Comparison of ENCODE assay signal across 13 cellular contexts in the genomic region with DNA sequence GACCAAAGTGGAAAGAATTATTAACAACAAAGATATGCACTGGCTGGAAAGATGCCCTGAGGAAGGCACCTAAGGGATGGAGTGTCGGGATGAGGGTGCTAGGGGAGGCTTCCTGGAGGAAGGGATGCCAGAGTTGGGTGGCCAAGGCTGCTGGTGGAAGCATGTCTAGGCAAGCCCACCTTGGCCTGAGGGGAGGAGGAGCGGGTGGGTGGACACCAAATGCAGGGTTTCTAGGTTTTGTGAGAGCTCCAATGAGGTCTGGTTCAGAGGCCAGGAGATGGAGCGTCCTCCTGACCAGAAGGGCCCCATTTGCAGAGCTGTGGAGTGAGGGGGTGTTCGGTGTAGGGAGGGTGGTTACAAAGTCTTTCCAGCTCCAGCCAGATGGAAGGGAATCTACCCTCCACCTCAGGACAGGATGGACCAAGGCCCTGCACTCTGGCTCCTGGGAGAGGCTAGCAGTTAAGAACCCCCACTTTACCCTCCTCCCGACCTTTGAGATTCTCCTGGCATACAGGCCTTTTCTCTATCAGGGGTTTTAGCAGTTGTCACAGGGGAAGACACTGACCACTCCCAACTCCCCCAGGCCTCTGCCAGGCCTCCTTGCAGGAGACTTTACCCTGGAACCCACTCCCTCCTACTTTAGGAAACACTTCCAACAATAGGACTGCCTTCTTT. TPM values are rescaled to one million over a fixed set of nuclear protein-coding genes. Genes with fewer than 3 reads are reported as not detected.
A peak's percentile ranks its signal among the peaks of the same experiment; 100 is the strongest.
DNase-seq lines count a peak whose midpoint lies in the region; ATAC-seq, FAIRE-seq and TF ChIP-seq lines count a peak whose summit lies in the region.
"Had no signal": no experiment of that assay in that cellular context is flagged by ENCODE, and none has a peak within 500 bp of the region (broad histone marks: within the 10 kb centered on the region; RNA-seq: fewer than 3 reads in every experiment).

No MANE protein-coding gene starts in this region.

- H3K27me3 ChIP-seq in CD4-positive, alpha-beta memory T cell (ENCODE audit: insufficient read depth, low read length): no peaks in the 10 kb centered on the region
- H3K27me3 ChIP-seq in transverse colon: no peaks in the 10 kb centered on the region
- H3K27me3 ChIP-seq in H7 (ENCODE audit: control insufficient read depth, insufficient read depth, low read length): peaks cover 5% of the 10 kb centered on the region; the same call in 1 of the 2 replicates

- H3K27ac ChIP-seq in A549: peak overlapping the region; percentile 97 to 100
- no peak overlapping the region for H3K27ac ChIP-seq in CD4-positive, alpha-beta memory T cell (ENCODE audit: low read depth, low read length)
- peak overlapping the region; percentile 49 for H3K27ac ChIP-seq in mesodermal cell (ENCODE audit: low read depth, low read length, severe bottlenecking)
- no peak overlapping the region for H3K27ac ChIP-seq in transverse colon
- H3K27ac ChIP-seq: prostate gland had no signal

- CTCF ChIA-PET in A549 (lab: Yijun Ruan, JAX): interaction anchor here (0.7 to 5.8 kb wide), 4 partner anchors 10 to 67 kb away, joined by 3 to 94 read pairs (median 4); no protein-coding TSS in a partner anchor
- CTCF ChIA-PET in CD4-positive, alpha-beta memory T cell (lab: Charles Lee; ENCODE audit: partially characterized antibody): interaction anchor here (1.4 kb wide), 1 partner anchor 12 kb away, joined by 4 read pairs; no protein-coding TSS in a partner anchor

- in situ Hi-C loops in transverse colon (cut with MboI; ENCODE audit: low pct_ligation_motif_present in 1 of 4, low pct_unique_long_range_greater_than_20kb in 1 of 4, low sequenced_read_pairs in 3 of 4): no loop called here

- H3K4me2 ChIP-seq in A549: peak overlapping the region; percentile 75

- H3K4me1 ChIP-seq in A549 (peaks cover 32% of the 10 kb centered on the region), mesodermal cell (ENCODE audit: control insufficient read depth, insufficient read depth, low read length, poor library complexity, severe bottlenecking) (peaks cover 15% of the 10 kb centered on the region), transverse colon (peaks cover 7 to 22% (median 14%) of the 10 kb centered on the region in 4 donors)
- peaks cover 37% of the 10 kb centered on the region for H3K4me1 ChIP-seq in CD4-positive, alpha-beta memory T cell (ENCODE audit: insufficient read depth, low read length)
- H3K4me1 ChIP-seq: prostate gland had no signal

- TF ChIP-seq EP300 in A549 (IDR thresholded peaks at IDR 0.05) (no peak), transverse colon (IDR thresholded peaks at IDR 0.05; ENCODE audit: low read depth) (no peak)

- TF ChIP-seq CTCF in A549 (IDR thresholded peaks at IDR 0.05) (no peak), transverse colon (IDR thresholded peaks at IDR 0.05) (no peak)

- H3K36me3 Mint-ChIP-seq in CD4-positive, alpha-beta memory T cell: peaks cover 13 to 22% of the 10 kb centered on the region in 2 donors
- H3K36me3 Mint-ChIP-seq in activated T-helper 1 cell treated with anti-CD3 and anti-CD28 coated beads, Interleukin-12 subunit alpha, Interleukin-12 subunit beta, Interleukin-2, Interleukin-4 antibody, amounts not matched to agents 30 ng/mL and 10 ng/mL and 1 ng/mL, durations not matched to agents 14 hours and 24 hours and 36 hours (ENCODE audit: low read depth): peaks cover 19% of the 10 kb centered on the region

- intact Hi-C loops in CD4-positive, alpha-beta memory T cell (cut with micrococcal nuclease): no loop called here
- intact Hi-C loops in activated T-helper 1 cell treated with anti-CD3 and anti-CD28 coated beads, Interleukin-12 subunit alpha, Interleukin-12 subunit beta, Interleukin-2, Interleukin-4 antibody, amounts not matched to agents 30 ng/mL and 10 ng/mL and 1 ng/mL, durations not matched to agents 14 hours and 24 hours and 36 hours (cut with micrococcal nuclease): loop anchor here (5.0 kb wide), 1 partner anchor 183 kb away; the partner anchor contains the start of gene SPOCK2
- intact Hi-C loops in transverse colon (cut with DNase I; ENCODE audit: low total_unique reads): loop anchor here (5.0 kb wide), 1 partner anchor 67 kb away; no protein-coding TSS in a partner anchor

- no peak for DNase-seq in A549 (ENCODE audit: low read depth in 1 of 2, low spot score in 1 of 2)
- DNase-seq in CD4-positive, alpha-beta memory T cell: no peak
- no peak for DNase-seq in activated T-helper 1 cell treated with anti-CD3 and anti-CD28 coated beads, Interleukin-12 subunit alpha, Interleukin-12 subunit beta, Interleukin-2, Interleukin-4 antibody, amounts not matched to agents 30 ng/mL and 10 ng/mL and 1 ng/mL, durations not matched to agents 14 hours and 24 hours and 36 hours (ENCODE audit: low spot score)
- DNase-seq in transverse colon: no peak
- DNase-seq in H7: no peak
- DNase-seq: HCEC 1CT; NCI-H146; stimulated activated CD4-positive, alpha-beta T cell treated with anti-CD3 and anti-CD28 coated beads, Interleukin-4, amount 100 ng/mL, for 24 hours had no signal

- H3K27me3 Mint-ChIP-seq in CD4-positive, alpha-beta memory T cell: no peaks in the 10 kb centered on the region
- no peaks in the 10 kb centered on the region for H3K27me3 Mint-ChIP-seq in activated T-helper 1 cell treated with anti-CD3 and anti-CD28 coated beads, Interleukin-12 subunit alpha, Interleukin-12 subunit beta, Interleukin-2, Interleukin-4 antibody, amounts not matched to agents 30 ng/mL and 10 ng/mL and 1 ng/mL, durations not matched to agents 14 hours and 24 hours and 36 hours (ENCODE audit: insufficient read depth)

- H3K4me3 ChIP-seq in A549: no peak overlapping the region
- no peak overlapping the region for H3K4me3 ChIP-seq in CD4-positive, alpha-beta memory T cell (ENCODE audit: low read length in 2 of 2)
- H3K4me3 ChIP-seq in mesodermal cell (ENCODE audit: extremely low read depth, insufficient read depth, low read length, poor library complexity, severe bottlenecking): no peak overlapping the region
- no peak overlapping the region for H3K4me3 ChIP-seq in transverse colon
- H3K4me3 ChIP-seq in H7 (ENCODE audit: insufficient read depth, low read depth, low read length): no peak overlapping the region
- H3K4me3 ChIP-seq: prostate gland had no signal

- no peaks in the 10 kb centered on the region for H3K9me3 ChIP-seq in A549
- H3K9me3 ChIP-seq in CD4-positive, alpha-beta memory T cell (ENCODE audit: control insufficient read depth in 1 of 2, low read length in 2 of 2): no peaks in the 10 kb centered on the region
- H3K9me3 ChIP-seq in mesodermal cell (ENCODE audit: control insufficient read depth, low read length): no peaks in the 10 kb centered on the region
- H3K9me3 ChIP-seq in transverse colon: no peaks in the 10 kb centered on the region
- H3K9me3 ChIP-seq: prostate gland had no signal

- peaks cover 12 to 39% (median 26%) of the 10 kb centered on the region in 4 donors for H3K4me1 Mint-ChIP-seq in CD4-positive, alpha-beta memory T cell
- H3K4me1 Mint-ChIP-seq in activated T-helper 1 cell treated with anti-CD3 and anti-CD28 coated beads, Interleukin-12 subunit alpha, Interleukin-12 subunit beta, Interleukin-2, Interleukin-4 antibody, amounts not matched to agents 30 ng/mL and 10 ng/mL and 1 ng/mL, durations not matched to agents 14 hours and 24 hours and 36 hours (ENCODE audit: low read depth): peaks cover 30% of the 10 kb centered on the region

- H3K9me3 Mint-ChIP-seq in CD4-positive, alpha-beta memory T cell: peaks cover 0 to 2% (median 0%) of the 10 kb centered on the region in 8 donors
- no peaks in the 10 kb centered on the region for H3K9me3 Mint-ChIP-seq in activated T-helper 1 cell treated with anti-CD3 and anti-CD28 coated beads, Interleukin-12 subunit alpha, Interleukin-12 subunit beta, Interleukin-2, Interleukin-4 antibody, amounts not matched to agents 30 ng/mL and 10 ng/mL and 1 ng/mL, durations not matched to agents 14 hours and 24 hours and 36 hours
- H3K9me3 Mint-ChIP-seq: activated naive CD4-positive, alpha-beta T cell treated with anti-CD3 and anti-CD28 coated beads, Interleukin-2, amount 50 U/mL, for 72 hours had no signal

- no peak for FAIRE-seq in A549 (lab: Jason Lieb, UNC)

- no peak for ATAC-seq in A549
- ATAC-seq in GM18867 (IDR thresholded peaks at IDR 0.05; ENCODE audit: unreplicated experiment): no peak
- ATAC-seq in HG03280 (IDR thresholded peaks at IDR 0.05; ENCODE audit: unreplicated experiment): no peak
- ATAC-seq: activated naive CD4-positive, alpha-beta T cell treated with anti-CD3 and anti-CD28 coated beads, Interleukin-2, amount 50 U/mL, for 72 hours had no signal

- no peak for TF ChIP-seq POLR2A in A549 (IDR thresholded peaks at IDR 0.05; ENCODE audit: low read length)
- TF ChIP-seq POLR2A in transverse colon (IDR thresholded peaks at IDR 0.05): no peak

- peak overlapping the region in 4 of 8 donors; percentile 9 to 55 (median 28) for H3K4me3 Mint-ChIP-seq in CD4-positive, alpha-beta memory T cell
- H3K4me3 Mint-ChIP-seq in activated T-helper 1 cell treated with anti-CD3 and anti-CD28 coated beads, Interleukin-12 subunit alpha, Interleukin-12 subunit beta, Interleukin-2, Interleukin-4 antibody, amounts not matched to agents 30 ng/mL and 10 ng/mL and 1 ng/mL, durations not matched to agents 14 hours and 24 hours and 36 hours: peak overlapping the region; percentile 27

- 95% methylated on average over 5 of the region's 5 CpGs for WGBS in A549 (ENCODE audit: missing lambda C conversion rate)
- WGBS in mesodermal cell (ENCODE audit: insufficient coverage in 2 of 2), 2 experiments: 94 to 95% methylated on average over 4 of the region's 5 CpGs
- 89 to 90% methylated on average over 3 to 5 of the region's 5 CpGs for WGBS in transverse colon (ENCODE audit: low coverage in 1 of 2), 2 donors

- POLR2A ChIA-PET in A549 (lab: Yijun Ruan, JAX): no interaction called here
- POLR2A ChIA-PET in CD4-positive, alpha-beta memory T cell (lab: Charles Lee; ENCODE audit: partially characterized antibody): interaction anchor here (0.9 to 2.6 kb wide), 8 partner anchors 10 to 61 kb away, joined by 3 to 8 read pairs (median 4); no protein-coding TSS in a partner anchor

- no peak for TF ChIP-seq RAD21 in A549 (conservative IDR thresholded peaks at IDR 0.05 in 1 of 2, IDR thresholded peaks at IDR 0.05 in 1 of 2)

- peaks cover 15% of the 10 kb centered on the region for H3K36me3 ChIP-seq in CD4-positive, alpha-beta memory T cell (ENCODE audit: insufficient read depth, low read length)
- H3K36me3 ChIP-seq in mesodermal cell (ENCODE audit: control insufficient read depth, insufficient read depth, low read length) (peaks cover 13% of the 10 kb centered on the region), transverse colon (peaks cover 0 to 10% (median 3%) of the 10 kb centered on the region in 4 donors), H7 (replicated peaks; ENCODE audit: control insufficient read depth, insufficient read depth, low read length) (peaks cover 6% of the 10 kb centered on the region)

- H3K27ac Mint-ChIP-seq in CD4-positive, alpha-beta memory T cell: peak overlapping the region; percentile 3 to 92 (median 25)
- H3K27ac Mint-ChIP-seq in activated T-helper 1 cell treated with anti-CD3 and anti-CD28 coated beads, Interleukin-12 subunit alpha, Interleukin-12 subunit beta, Interleukin-2, Interleukin-4 antibody, amounts not matched to agents 30 ng/mL and 10 ng/mL and 1 ng/mL, durations not matched to agents 14 hours and 24 hours and 36 hours: peak overlapping the region; percentile 53

RNA-seq across cellular contexts. Expression of gene DDIT4, which starts 3.0 kb away (rescaled TPM):
- polyA plus RNA-seq in A549 (2011; rRNA removed): 329 and 392 TPM in 2 replicates
- 189 and 275 TPM in 2 replicates for polyA plus RNA-seq in A549 (2012; cell fraction: cytosol; rRNA removed)
- 368 and 387 TPM in 2 replicates for polyA plus RNA-seq in A549 (2012; cell fraction: nucleus; rRNA removed)
- polyA plus RNA-seq in A549 (2017; fragmentation: RNase III; extraction: RNeasy Plus Mini Kit Qiagen cat#74134 plus additional on column Dnase treatment): 188 to 239 TPM (median 238 TPM) in 3 replicates
- 299 and 339 TPM in 2 replicates for polyA minus RNA-seq in A549 (2011; rRNA and poly(A)+ RNA removed)
- total RNA-seq in CD4-positive, alpha-beta memory T cell: 10 to 100 TPM; 23.1 to 24.5 TPM
- polyA plus RNA-seq in CD4-positive, alpha-beta memory T cell: 100 to 1,000 TPM; 154 to 635 TPM
- total RNA-seq in activated T-helper 1 cell treated with anti-CD3 and anti-CD28 coated beads, Interleukin-12 subunit alpha, Interleukin-12 subunit beta, Interleukin-2, Interleukin-4 antibody, amounts not matched to agents 30 ng/mL and 10 ng/mL and 1 ng/mL, durations not matched to agents 14 hours and 24 hours and 36 hours: 178 and 183 TPM in 2 replicates
- 56.3 TPM for polyA plus RNA-seq in mesodermal cell (2013, experiment 1 of 2)
- 59.6 TPM for polyA plus RNA-seq in mesodermal cell (2013, experiment 2 of 2)
- 100 to 1,000 TPM in 3 of 4 donors, 10 to 100 TPM in 1; 64.5 to 356 (median 150) TPM for total RNA-seq in transverse colon
- total RNA-seq in H7 (2014; rRNA removed; shearing (Covaris generic)): 54.2 and 123 TPM in 2 replicates

RNA-seq across cellular contexts. Expression of gene ASCC1, which starts 54.7 kb away (rescaled TPM):
- polyA plus RNA-seq in A549 (2011; rRNA removed) (82.3 and 83.7 TPM in 2 replicates), A549 (2017; fragmentation: RNase III; extraction: RNeasy Plus Mini Kit Qiagen cat#74134 plus additional on column Dnase treatment) (56.2 to 58.9 TPM (median 56.5 TPM) in 3 replicates)
- 21.6 and 24.9 TPM in 2 replicates for polyA plus RNA-seq in A549 (2012; cell fraction: cytosol; rRNA removed)
- polyA plus RNA-seq in A549 (2012; cell fraction: nucleus; rRNA removed): 12.2 and 19.1 TPM in 2 replicates
- polyA minus RNA-seq in A549 (2011; rRNA and poly(A)+ RNA removed): 35.9 and 39.6 TPM in 2 replicates
- total RNA-seq in CD4-positive, alpha-beta memory T cell: 10 to 100 TPM; 14.3 to 17.5 TPM
- polyA plus RNA-seq in CD4-positive, alpha-beta memory T cell: 10 to 100 TPM; 19.6 to 24.9 TPM
- total RNA-seq in activated T-helper 1 cell treated with anti-CD3 and anti-CD28 coated beads, Interleukin-12 subunit alpha, Interleukin-12 subunit beta, Interleukin-2, Interleukin-4 antibody, amounts not matched to agents 30 ng/mL and 10 ng/mL and 1 ng/mL, durations not matched to agents 14 hours and 24 hours and 36 hours: 29.8 and 33.5 TPM in 2 replicates
- 34.4 TPM for polyA plus RNA-seq in mesodermal cell (2013, experiment 1 of 2)
- 39.1 TPM for polyA plus RNA-seq in mesodermal cell (2013, experiment 2 of 2)
- 10 to 100 TPM; 13.4 to 34.0 (median 20.5) TPM for total RNA-seq in transverse colon
- total RNA-seq in H7 (2014; rRNA removed; shearing (Covaris generic)): 28.0 and 35.4 TPM in 2 replicates

RNA-seq across cellular contexts. Expression of gene ANAPC16, which starts 54.9 kb away (rescaled TPM):
- polyA plus RNA-seq in A549 (2011; rRNA removed): 136 and 165 TPM in 2 replicates
- polyA plus RNA-seq in A549 (2012; cell fraction: cytosol; rRNA removed): 61.1 and 70.5 TPM in 2 replicates
- 13.7 and 21.8 TPM in 2 replicates for polyA plus RNA-seq in A549 (2012; cell fraction: nucleus; rRNA removed)
- 75.1 to 86.1 TPM (median 79.8 TPM) in 3 replicates for polyA plus RNA-seq in A549 (2017; fragmentation: RNase III; extraction: RNeasy Plus Mini Kit Qiagen cat#74134 plus additional on column Dnase treatment)
- polyA minus RNA-seq in A549 (2011; rRNA and poly(A)+ RNA removed): 36.8 and 46.6 TPM in 2 replicates
- 100 to 1,000 TPM; 114 to 118 TPM for total RNA-seq in CD4-positive, alpha-beta memory T cell
- 100 to 1,000 TPM; 324 to 472 TPM for polyA plus RNA-seq in CD4-positive, alpha-beta memory T cell
- 80.0 and 81.6 TPM in 2 replicates for total RNA-seq in activated T-helper 1 cell treated with anti-CD3 and anti-CD28 coated beads, Interleukin-12 subunit alpha, Interleukin-12 subunit beta, Interleukin-2, Interleukin-4 antibody, amounts not matched to agents 30 ng/mL and 10 ng/mL and 1 ng/mL, durations not matched to agents 14 hours and 24 hours and 36 hours
- 64.0 TPM for polyA plus RNA-seq in mesodermal cell (2013, experiment 1 of 2)
- 65.5 TPM for polyA plus RNA-seq in mesodermal cell (2013, experiment 2 of 2)
- total RNA-seq in transverse colon: 10 to 100 TPM; 57.6 to 77.4 (median 65.5) TPM
- 56.6 and 79.0 TPM in 2 replicates for total RNA-seq in H7 (2014; rRNA removed; shearing (Covaris generic))

Comparison
In these comparisons a context has a peak if more than half of its experiments do, and no peak if none do; other contexts are left out.
1. H3K27ac ChIP-seq: peak in A549 (2 of 2) and mesodermal cell (single experiment); none in CD4-positive, alpha-beta memory T cell (single experiment) and transverse colon (0 of 4).